Comparison of ENCODE assay signal across 1 cellular context in the genomic region with DNA sequence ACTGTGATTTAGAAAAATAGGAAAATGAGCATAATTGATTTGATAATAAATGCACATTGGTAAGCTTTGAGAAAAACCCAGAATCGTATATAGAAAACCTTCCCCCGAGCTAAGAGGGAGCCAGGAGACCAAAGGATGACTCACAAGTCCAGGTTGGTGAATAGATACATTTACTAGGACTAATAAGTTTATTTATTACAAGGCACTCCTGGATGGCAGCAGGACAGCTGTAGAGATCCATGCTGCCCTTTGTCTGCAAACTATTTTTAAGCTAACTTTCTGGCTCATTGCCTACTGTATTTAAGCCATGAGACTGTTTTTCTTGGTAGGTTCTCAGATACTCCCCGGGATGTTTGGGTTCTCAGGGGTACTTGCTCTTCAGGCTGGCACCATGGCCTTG.
TF ChIP-seq lines count a peak whose summit lies in the region.

No MANE protein-coding gene starts in this region.

TF ChIP-seq in GM23338, 12 proteins besides CTCF, POLR2A, EP300 and RAD21:
- TF ChIP-seq EZH2phosphoT487 (IDR thresholded peaks at IDR 0.05; ENCODE audit: unreplicated experiment) (no peak), NANOG (IDR thresholded peaks at IDR 0.05; ENCODE audit: borderline replicate concordance) (no peak), CREB1 (CRISPR knock-in tag; IDR thresholded peaks at IDR 0.05; ENCODE audit: low read depth) (no peak), STAT1 (IDR thresholded peaks at IDR 0.05; ENCODE audit: unreplicated experiment) (no peak)
